ENCODE assay signal across 17 cellular contexts in genomic region chr4:189980292-189980691, GRCh38. TPM values are rescaled to one million over a fixed set of nuclear protein-coding genes. Genes with fewer than 3 reads are reported as not detected.
"Had no signal": no experiment of that assay in that cellular context is flagged by ENCODE, and none has a peak within 500 bp of the region (broad histone marks: within the 10 kb centered on the region; RNA-seq: fewer than 3 reads in every experiment).

No MANE protein-coding gene starts in this region.

RNA-seq across cellular contexts. Expression of gene FRG2, which starts 46.8 kb away (rescaled TPM):
- total RNA-seq: activated CD4-positive, alpha-beta T cell treated with anti-CD3 and anti-CD28 coated beads for 36 hours; activated naive CD4-positive, alpha-beta T cell treated with anti-CD3 and anti-CD28 coated beads for 36 hours; adrenal gland; aorta; body of pancreas; dorsolateral prefrontal cortex; gastrocnemius medialis; left cardiac atrium; left ventricle myocardium superior; lung microvascular endothelial cell; mucosa of gallbladder; ovary; prostate gland; sciatic nerve; uterus had no signal
- polyA plus RNA-seq: adrenal gland, aorta, keratinocyte, ovary, thymus had no signal
